Comparison of ENCODE assay signal across 29 cellular contexts in genomic region chr16:54390095-54390494, GRCh38.
"Had no signal": no experiment of that assay in that cellular context is flagged by ENCODE, and none has a peak within 500 bp of the region (broad histone marks: within the 10 kb centered on the region; RNA-seq: fewer than 3 reads in every experiment).

No MANE protein-coding gene starts in this region.

- H3K36me3 ChIP-seq: brain microvascular endothelial cell, SJSA1, WERI-Rb-1 had no signal

- ATAC-seq: activated CD8-positive, alpha-beta memory T cell treated with anti-CD3 and anti-CD28 coated beads, Interleukin-2, amount 10 ng/mL, durations not matched to agents 7 days and 5 days had no signal

- H3K27ac ChIP-seq: brain microvascular endothelial cell, SJSA1, WERI-Rb-1 had no signal

- DNase-seq: activated CD4-positive, alpha-beta memory T cell treated with anti-CD3 and anti-CD28 coated beads, Interleukin-2, amount 10 ng/mL, durations not matched to agents 7 days and 5 days; activated CD4-positive, alpha-beta T cell treated with anti-CD3 and anti-CD28 coated beads for 1 hour; activated CD4-positive, alpha-beta T cell treated with anti-CD3 and anti-CD28 coated beads for 48 hours; activated CD4-positive, CD25-positive, alpha-beta regulatory T cell; activated CD8-positive, alpha-beta memory T cell treated with anti-CD3 and anti-CD28 coated beads for 24 hours; activated CD8-positive, alpha-beta memory T cell treated with anti-CD3 and anti-CD28 coated beads, Interleukin-2, amount 10 ng/mL, durations not matched to agents 7 days and 5 days; activated CD8-positive, alpha-beta memory T cell treated with anti-CD3 and anti-CD28 coated beads, Interleukin-2, amount 50 U/mL, for 48 hours; activated effector memory CD4-positive, alpha-beta T cell treated with Interleukin-2 at 50 U/mL for 16 hours; activated naive CD4-positive, alpha-beta T cell treated with anti-CD3 and anti-CD28 coated beads, Interleukin-2, amount 10 ng/mL, durations not matched to agents 7 days and 5 days; activated naive CD8-positive, alpha-beta T cell treated with anti-CD3 and anti-CD28 coated beads for 36 hours; activated T-cell treated with anti-CD3 and anti-CD28 coated beads, Interleukin-2, amount 50 U/mL, for 48 hours; amniotic stem cell; aorta; brain microvascular endothelial cell; central memory CD4-positive, alpha-beta T cell; Kasumi-1; KBM-7; NCI-H1105; NCI-H1417 treated with DMSO at 0.1 percent for 48 hours; NCI-H187 treated with DMSO at 0.1 percent for 48 hours; NCI-H2081; NCI-H2171 treated with DMSO at 0.1 percent for 48 hours; NCI-H345; NCI-H524 treated with DMSO at 0.1 percent for 48 hours; OCI-M1; Right ventricle myocardium superior; T1000; WERI-Rb-1 had no signal

- H3K27me3 ChIP-seq: brain microvascular endothelial cell, SJSA1 had no signal

- H3K4me3 ChIP-seq: SJSA1 had no signal
